ENCODE assay signal across 21 cellular contexts in genomic region chr9:123064662-123065061, GRCh38.
"Had no signal": no experiment of that assay in that cellular context is flagged by ENCODE, and none has a peak within 500 bp of the region (broad histone marks: within the 10 kb centered on the region; RNA-seq: fewer than 3 reads in every experiment).

No MANE protein-coding gene starts in this region.

- H3K4me1 ChIP-seq: parathyroid adenoma, testis, upper lobe of right lung had no signal

- H3K4me3 ChIP-seq: testis, upper lobe of right lung had no signal

- H3K9me3 Mint-ChIP-seq: activated naive CD8-positive, alpha-beta T cell treated with anti-CD3 and anti-CD28 coated beads, Interleukin-2, amount 10 ng/mL, durations not matched to agents 7 days and 5 days; central memory CD8-positive, alpha-beta T cell; natural killer cell; stimulated activated effector memory CD8-positive, alpha-beta T cell treated with anti-CD3 and anti-CD28 coated beads, Interleukin-12 subunit alpha, Interleukin-12 subunit beta, amount 100 ng/mL, for 72 hours; T-helper 2 cell treated with Interferon-gamma antibody and Interleukin-4, amounts not matched to agents 5 μg/mL and 100 μg/mL, for 36 hours; WTC11 had no signal

- H3K27me3 ChIP-seq: testis, upper lobe of right lung had no signal

- H3K4me1 Mint-ChIP-seq: activated naive CD8-positive, alpha-beta T cell treated with anti-CD3 and anti-CD28 coated beads, Interleukin-2, amount 10 ng/mL, durations not matched to agents 7 days and 5 days; central memory CD8-positive, alpha-beta T cell; natural killer cell had no signal

- DNase-seq: activated CD4-positive, alpha-beta T cell treated with anti-CD3 and anti-CD28 coated beads for 36 hours; activated CD4-positive, alpha-beta T cell treated with anti-CD3 and anti-CD28 coated beads, Interleukin-2, amount 50 U/mL, for 48 hours; activated naive CD4-positive, alpha-beta T cell; activated naive CD8-positive, alpha-beta T cell treated with anti-CD3 and anti-CD28 coated beads, Interleukin-2, amount 10 ng/mL, durations not matched to agents 7 days and 5 days; activated T-cell treated with anti-CD3 and anti-CD28 coated beads for 4 hours; cortex of kidney; effector CD4-positive, alpha-beta T cell; foreskin fibroblast; hippocampal formation; left cardiac atrium; mesendoderm; natural killer cell; stimulated activated CD4-positive, alpha-beta T cell treated with anti-CD3 and anti-CD28 coated beads, Interleukin-4, amount 100 ng/mL, for 24 hours; testis; upper lobe of right lung had no signal

- ATAC-seq: activated CD4-positive, alpha-beta T cell treated with anti-CD3 and anti-CD28 coated beads for 36 hours; left cardiac atrium; natural killer cell; sciatic nerve; stimulated activated effector memory CD8-positive, alpha-beta T cell treated with anti-CD3 and anti-CD28 coated beads, Interleukin-12 subunit alpha, Interleukin-12 subunit beta, amount 100 ng/mL, for 72 hours; upper lobe of right lung; WTC11 had no signal

- H3K27ac ChIP-seq: parathyroid adenoma, testis, upper lobe of right lung had no signal

- H3K9ac ChIP-seq: parathyroid adenoma had no signal

- H3K79me2 ChIP-seq: parathyroid adenoma had no signal

- H3K27me3 Mint-ChIP-seq: activated CD4-positive, alpha-beta T cell treated with anti-CD3 and anti-CD28 coated beads for 36 hours; activated naive CD8-positive, alpha-beta T cell treated with anti-CD3 and anti-CD28 coated beads, Interleukin-2, amount 10 ng/mL, durations not matched to agents 7 days and 5 days; central memory CD8-positive, alpha-beta T cell had no signal

- H3K27ac Mint-ChIP-seq: activated CD4-positive, alpha-beta T cell treated with anti-CD3 and anti-CD28 coated beads for 36 hours; activated naive CD8-positive, alpha-beta T cell treated with anti-CD3 and anti-CD28 coated beads, Interleukin-2, amount 10 ng/mL, durations not matched to agents 7 days and 5 days; natural killer cell; stimulated activated effector memory CD8-positive, alpha-beta T cell treated with anti-CD3 and anti-CD28 coated beads, Interleukin-12 subunit alpha, Interleukin-12 subunit beta, amount 100 ng/mL, for 72 hours; T-helper 2 cell treated with Interferon-gamma antibody and Interleukin-4, amounts not matched to agents 5 μg/mL and 100 μg/mL, for 36 hours had no signal

- H3K4me3 Mint-ChIP-seq: activated CD4-positive, alpha-beta T cell treated with anti-CD3 and anti-CD28 coated beads for 36 hours; activated naive CD8-positive, alpha-beta T cell treated with anti-CD3 and anti-CD28 coated beads, Interleukin-2, amount 10 ng/mL, durations not matched to agents 7 days and 5 days; central memory CD8-positive, alpha-beta T cell; natural killer cell; stimulated activated effector memory CD8-positive, alpha-beta T cell treated with anti-CD3 and anti-CD28 coated beads, Interleukin-12 subunit alpha, Interleukin-12 subunit beta, amount 100 ng/mL, for 72 hours; T-helper 2 cell treated with Interferon-gamma antibody and Interleukin-4, amounts not matched to agents 5 μg/mL and 100 μg/mL, for 36 hours; WTC11 had no signal

- H2AFZ ChIP-seq: parathyroid adenoma had no signal

- H3K9me3 ChIP-seq: testis, upper lobe of right lung had no signal
